8 cellular contexts compared by ENCODE assay signal in genomic region chr17:75940727-75941441, GRCh38. TPM values are rescaled to one million over a fixed set of nuclear protein-coding genes. Genes with fewer than 3 reads are reported as not detected.
DNase-seq lines count a peak whose midpoint lies in the region; TF ChIP-seq lines count a peak whose summit lies in the region.

A gene with protein sequence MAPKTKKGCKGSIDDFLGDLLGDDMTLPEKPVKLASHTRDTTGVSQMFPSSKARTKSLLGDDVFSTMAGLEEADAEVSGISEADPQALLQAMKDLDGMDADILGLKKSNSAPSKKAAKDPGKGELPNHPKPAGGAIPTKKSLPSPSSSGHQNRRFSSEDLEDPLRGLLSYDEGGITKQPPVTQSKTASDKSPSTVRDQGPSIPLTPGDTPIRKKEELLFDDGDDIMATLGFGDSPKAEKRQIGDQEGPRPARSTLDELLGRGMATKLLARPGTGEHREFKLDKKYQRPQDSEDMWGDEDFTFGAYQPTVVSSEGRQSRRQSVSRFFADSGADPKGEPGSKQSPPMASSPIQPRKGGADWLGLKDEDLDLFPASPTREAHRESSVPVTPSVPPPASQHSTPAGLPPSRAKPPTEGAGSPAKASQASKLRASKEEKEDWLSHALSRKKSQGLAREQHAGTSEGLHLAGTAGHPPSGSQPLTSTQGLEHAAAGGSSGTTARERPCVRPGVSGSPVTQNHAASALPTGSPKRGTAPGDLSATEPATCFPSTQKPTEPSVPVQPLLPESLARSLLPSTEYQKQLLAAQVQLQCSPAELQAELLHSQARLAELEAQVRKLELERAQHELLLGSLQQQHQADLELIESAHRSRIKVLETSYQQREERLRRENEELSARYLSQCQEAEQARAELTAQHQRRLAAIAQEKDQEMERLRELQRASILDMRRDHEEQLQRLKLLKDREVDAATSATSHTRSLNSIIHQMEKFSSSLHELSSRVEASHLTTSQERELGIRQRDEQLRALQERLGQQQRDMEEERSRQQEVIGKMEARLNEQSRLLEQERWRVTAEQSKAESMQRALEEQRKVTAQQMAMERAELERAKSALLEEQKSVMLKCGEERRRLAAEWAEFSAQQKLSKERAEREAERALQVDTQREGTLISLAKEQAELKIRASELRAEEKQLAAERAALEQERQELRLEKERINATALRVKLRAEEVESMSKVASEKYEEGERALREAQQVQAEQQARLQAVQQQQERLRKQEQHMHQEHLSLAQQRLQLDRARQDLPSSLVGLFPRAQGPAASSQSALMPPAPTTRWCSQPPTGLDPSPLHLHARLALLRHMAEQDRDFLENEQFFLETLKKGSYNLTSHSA (minus strand): TSS chr17:75941042. CDS start chr17:75938149, 2,893 bp downstream.

- no peak for TF ChIP-seq CTCF in HFFc6 (IDR thresholded peaks at IDR 0.05)

- H3K4me3 ChIP-seq in SK-N-MC, result peak within 1 kb of the TSS; percentile 94

- no peaks in the 10 kb centered on the region for H3K36me3 Mint-ChIP-seq in HFFc6 (ENCODE audit: low read depth)
- no peaks in the 10 kb centered on the region for H3K36me3 Mint-ChIP-seq in activated naive CD4-positive, alpha-beta T cell treated with anti-CD3 and anti-CD28 coated beads, Interleukin-2, amount 10 ng/mL, durations not matched to agents 7 days and 5 days

- peak within 1 kb of the TSS; percentile 95 for H3K4me3 Mint-ChIP-seq in HFFc6
- peak within 1 kb of the TSS; percentile 93 for H3K4me3 Mint-ChIP-seq in activated naive CD4-positive, alpha-beta T cell treated with anti-CD3 and anti-CD28 coated beads, Interleukin-2, amount 10 ng/mL, durations not matched to agents 7 days and 5 days

- H3K36me3 ChIP-seq in SK-N-MC (ENCODE audit: insufficient read depth, low read length), result peaks cover 4% of the 10 kb centered on the region

- peak within 1 kb of the TSS; percentile 94 for H3K27ac Mint-ChIP-seq in HFFc6
- peak within 1 kb of the TSS; percentile 80 for H3K27ac Mint-ChIP-seq in activated naive CD4-positive, alpha-beta T cell treated with anti-CD3 and anti-CD28 coated beads, Interleukin-2, amount 10 ng/mL, durations not matched to agents 7 days and 5 days

- H3K27ac ChIP-seq in SK-N-MC, result peak within 1 kb of the TSS; percentile 39; the same call in 1 of the 2 replicates

- H3K9ac ChIP-seq in SK-N-MC (ENCODE audit: insufficient read length), result peak within 1 kb of the TSS; percentile 94

- CTCF ChIA-PET in activated naive CD4-positive, alpha-beta T cell treated with anti-CD3 and anti-CD28 coated beads, Interleukin-2, amount 10 ng/mL, durations not matched to agents 7 days and 5 days (lab: Charles Lee), result interaction anchor here (0.6 to 0.9 kb wide), 4 partner anchors 13 to 389 kb away, joined by 3 read pairs; partner anchors contain the start of gene CDK3

- peaks cover 17% of the 10 kb centered on the region for H3K4me1 Mint-ChIP-seq in HFFc6 (ENCODE audit: low read depth)
- peaks cover 21% of the 10 kb centered on the region for H3K4me1 Mint-ChIP-seq in activated naive CD4-positive, alpha-beta T cell treated with anti-CD3 and anti-CD28 coated beads, Interleukin-2, amount 10 ng/mL, durations not matched to agents 7 days and 5 days

- H3K9me3 Mint-ChIP-seq in HFFc6, result no peaks in the 10 kb centered on the region
- no peaks in the 10 kb centered on the region for H3K9me3 Mint-ChIP-seq in activated naive CD4-positive, alpha-beta T cell treated with anti-CD3 and anti-CD28 coated beads, Interleukin-2, amount 10 ng/mL, durations not matched to agents 7 days and 5 days

- DNase-seq in GM03348 (ENCODE audit: low spot score), result peak; percentile 98
- peak; percentile 96 for DNase-seq in HFFc6
- peak; percentile 90 for DNase-seq in NCI-H1048 (lab: John Stamatoyannopoulos, UW)
- peak; percentile 34 for DNase-seq in SK-N-MC (ENCODE audit: low read depth, low spot score)
- peak; percentile 94 for DNase-seq in activated naive CD4-positive, alpha-beta T cell treated with anti-CD3 and anti-CD28 coated beads, Interleukin-2, amount 10 ng/mL, durations not matched to agents 7 days and 5 days
- peak; percentile 96 for DNase-seq in germinal center (ENCODE audit: low spot score)
- peak; percentile 60 for DNase-seq in non-pigmented ciliary epithelial cell (ENCODE audit: low read depth)
- peak; percentile 95 for DNase-seq in superior temporal gyrus (ENCODE audit: extremely low spot score)

- H3K9me3 ChIP-seq in SK-N-MC (ENCODE audit: low read depth, low read length), result no peaks in the 10 kb centered on the region

- H3K27me3 Mint-ChIP-seq in HFFc6 (ENCODE audit: insufficient read depth), result peaks cover 5% of the 10 kb centered on the region
- no peaks in the 10 kb centered on the region for H3K27me3 Mint-ChIP-seq in activated naive CD4-positive, alpha-beta T cell treated with anti-CD3 and anti-CD28 coated beads, Interleukin-2, amount 10 ng/mL, durations not matched to agents 7 days and 5 days

RNA-seq across cellular contexts. Expression of the gene that starts here (rescaled TPM):
- total RNA-seq in HFFc6 (2021; fragmentation: NEBNext Ultra II Directional; extraction: Animal tissue kit (Norgen Biotek cat#: 25700)), result 10 to 100 TPM in 1 of 6 experiments, 1 to 10 TPM in 5; 5.6 to 10.1 (median 6.3) TPM

Comparison
In these comparisons a context has a peak if more than half of its experiments do, and no peak if none do; other contexts are left out.
1. Peak in every context shown above with its lines: DNase-seq, H3K4me3 ChIP-seq and H3K27ac ChIP-seq.
2. DNase-seq: peak in every context shown above with its lines; median percentile 98 in GM03348; 96 in HFFc6; 96 in germinal center; 95 in superior temporal gyrus; 94 in activated naive CD4-positive, alpha-beta T cell treated with anti-CD3 and anti-CD28 coated beads, Interleukin-2, amount 10 ng/mL, durations not matched to agents 7 days and 5 days; 90 in NCI-H1048; 60 in non-pigmented ciliary epithelial cell; 34 in SK-N-MC.